ENCODE assay signal across 8 cellular contexts in the genomic region with DNA sequence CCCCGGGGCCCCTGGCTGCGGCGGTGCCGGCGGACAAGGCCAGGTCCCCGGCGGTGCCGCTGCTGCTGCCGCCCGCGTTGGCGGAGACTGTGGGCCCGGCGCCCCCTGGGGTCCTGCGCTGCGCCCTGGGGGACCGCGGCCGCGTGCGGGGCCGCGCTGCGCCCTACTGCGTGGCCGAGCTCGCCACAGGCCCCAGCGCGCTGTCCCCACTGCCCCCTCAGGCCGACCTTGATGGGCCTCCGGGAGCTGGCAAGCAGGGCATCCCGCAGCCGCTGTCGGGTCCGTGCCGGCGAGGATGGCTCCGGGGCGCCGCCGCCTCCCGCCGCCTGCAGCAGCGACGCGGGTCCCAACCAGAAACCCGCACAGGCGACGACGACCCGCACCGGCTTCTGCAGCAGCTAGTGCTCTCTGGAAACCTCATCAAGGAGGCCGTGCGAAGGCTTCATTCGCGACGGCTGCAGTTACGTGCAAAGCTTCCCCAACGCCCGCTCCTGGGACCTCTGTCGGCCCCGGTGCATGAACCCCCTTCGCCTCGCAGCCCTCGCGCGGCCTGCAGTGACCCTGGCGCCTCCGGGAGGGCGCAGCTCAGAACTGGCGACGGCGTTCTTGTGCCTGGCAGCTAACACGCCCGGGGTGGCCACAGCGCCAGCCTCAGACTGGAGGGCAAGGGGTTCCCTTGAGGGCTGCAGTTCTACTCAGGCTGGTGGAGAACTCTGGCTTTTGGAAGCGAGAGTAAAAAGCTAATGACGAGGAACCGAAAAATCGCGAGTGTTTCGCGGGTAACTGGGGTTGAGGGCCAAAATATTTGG. TPM values are rescaled to one million over a fixed set of nuclear protein-coding genes. Genes with fewer than 3 reads are reported as not detected.
DNase-seq lines count a peak whose midpoint lies in the region; ATAC-seq and TF ChIP-seq lines count a peak whose summit lies in the region.

No MANE protein-coding gene starts in this region.

- TF ChIP-seq CTCF in HFF-Myc (IDR thresholded peaks at IDR 0.05; ENCODE audit: low read depth, low read length, missing control alignments) (no peak), esophagus squamous epithelium (IDR thresholded peaks at IDR 0.05) (peak in 1 of 6 experiments; percentile 7)

- ATAC-seq in naive B cell (ENCODE audit: low read depth in 2 of 2), result peak; percentile 51 to 63

- H3K27ac Mint-ChIP-seq in activated T-cell treated with anti-CD3 and anti-CD28 coated beads, Interleukin-2, amount 50 U/mL, for 24 hours, result peak overlapping the region; percentile 86
- peak overlapping the region; percentile 86 to 99 (median 96) for H3K27ac Mint-ChIP-seq in naive B cell
- H3K27ac Mint-ChIP-seq in stimulated activated naive CD8-positive, alpha-beta T cell treated with anti-CD3 and anti-CD28 coated beads, Interleukin-15, Interleukin-2, amounts not matched to agents 100 ng/mL and 50 ng/mL, for 24 hours, result peak overlapping the region; percentile 88

- no peaks in the 10 kb centered on the region for H3K27me3 Mint-ChIP-seq in activated T-cell treated with anti-CD3 and anti-CD28 coated beads, Interleukin-2, amount 50 U/mL, for 24 hours
- no peaks in the 10 kb centered on the region for H3K27me3 Mint-ChIP-seq in naive B cell
- no peaks in the 10 kb centered on the region for H3K27me3 Mint-ChIP-seq in stimulated activated naive CD8-positive, alpha-beta T cell treated with anti-CD3 and anti-CD28 coated beads, Interleukin-15, Interleukin-2, amounts not matched to agents 100 ng/mL and 50 ng/mL, for 24 hours

- H3K4me1 Mint-ChIP-seq in activated T-cell treated with anti-CD3 and anti-CD28 coated beads, Interleukin-2, amount 50 U/mL, for 24 hours (ENCODE audit: low read depth), result peaks cover 32% of the 10 kb centered on the region
- peaks cover 24 to 42% (median 28%) of the 10 kb centered on the region in 3 donors for H3K4me1 Mint-ChIP-seq in naive B cell
- H3K4me1 Mint-ChIP-seq in stimulated activated naive CD8-positive, alpha-beta T cell treated with anti-CD3 and anti-CD28 coated beads, Interleukin-15, Interleukin-2, amounts not matched to agents 100 ng/mL and 50 ng/mL, for 24 hours (ENCODE audit: low read depth), result peaks cover 32% of the 10 kb centered on the region

- no peaks in the 10 kb centered on the region for H3K36me3 ChIP-seq in esophagus squamous epithelium

- H3K4me3 Mint-ChIP-seq in activated T-cell treated with anti-CD3 and anti-CD28 coated beads, Interleukin-2, amount 50 U/mL, for 24 hours, result peak overlapping the region; percentile 78
- peak overlapping the region; percentile 89 to 95 (median 94) for H3K4me3 Mint-ChIP-seq in naive B cell
- peak overlapping the region; percentile 84 for H3K4me3 Mint-ChIP-seq in stimulated activated naive CD8-positive, alpha-beta T cell treated with anti-CD3 and anti-CD28 coated beads, Interleukin-15, Interleukin-2, amounts not matched to agents 100 ng/mL and 50 ng/mL, for 24 hours

- TF ChIP-seq POLR2A in esophagus squamous epithelium (IDR thresholded peaks at IDR 0.05), result peak in 1 of 4 donors; percentile 31

- no peaks in the 10 kb centered on the region for H3K36me3 Mint-ChIP-seq in activated T-cell treated with anti-CD3 and anti-CD28 coated beads, Interleukin-2, amount 50 U/mL, for 24 hours (ENCODE audit: low read depth)
- H3K36me3 Mint-ChIP-seq in naive B cell, result no peaks in the 10 kb centered on the region
- no peaks in the 10 kb centered on the region for H3K36me3 Mint-ChIP-seq in stimulated activated naive CD8-positive, alpha-beta T cell treated with anti-CD3 and anti-CD28 coated beads, Interleukin-15, Interleukin-2, amounts not matched to agents 100 ng/mL and 50 ng/mL, for 24 hours (ENCODE audit: low read depth)

- intact Hi-C loops in esophagus squamous epithelium (cut with DNase I), result no loop called here

- peaks cover 11 to 35% (median 12%) of the 10 kb centered on the region in 3 donors for H3K4me1 ChIP-seq in esophagus squamous epithelium

- DNase-seq in GF-D8 (lab: John Stamatoyannopoulos, UW) (peak; percentile 59), HFF-Myc (ENCODE audit: extremely low read depth, low read depth) (no peak), NOMO-1 (lab: John Stamatoyannopoulos, UW; ENCODE audit: unreplicated experiment in 2 of 2) (peak; percentile 66 to 76), esophagus squamous epithelium (lab: John Stamatoyannopoulos, UW) (peak; percentile 6), naive B cell (peak; percentile 73), NCI-H2196 (lab: John Stamatoyannopoulos, UW; ENCODE audit: unreplicated experiment) (no peak)
- peak; percentile 78 for DNase-seq in activated T-cell treated with anti-CD3 and anti-CD28 coated beads, Interleukin-2, amount 50 U/mL, for 24 hours

- peak overlapping the region; percentile 89 to 99 (median 98) for H3K27ac ChIP-seq in esophagus squamous epithelium

- no peaks in the 10 kb centered on the region for H3K27me3 ChIP-seq in esophagus squamous epithelium

- no peaks in the 10 kb centered on the region for H3K9me3 ChIP-seq in esophagus squamous epithelium

- no peaks in the 10 kb centered on the region for H3K9me3 Mint-ChIP-seq in activated T-cell treated with anti-CD3 and anti-CD28 coated beads, Interleukin-2, amount 50 U/mL, for 24 hours
- no peaks in the 10 kb centered on the region for H3K9me3 Mint-ChIP-seq in naive B cell
- no peaks in the 10 kb centered on the region for H3K9me3 Mint-ChIP-seq in stimulated activated naive CD8-positive, alpha-beta T cell treated with anti-CD3 and anti-CD28 coated beads, Interleukin-15, Interleukin-2, amounts not matched to agents 100 ng/mL and 50 ng/mL, for 24 hours

- H3K4me3 ChIP-seq in HFF-Myc (replicated peaks; ENCODE audit: low read depth, low read length) (peak overlapping the region; percentile 53), esophagus squamous epithelium (peak overlapping the region; percentile 70 to 98 (median 84))

- WGBS in esophagus squamous epithelium, 2 donors, result 1 to 2% methylated on average over 10 to 21 of the region's 83 CpGs

RNA-seq across cellular contexts. Expression of gene FRAT1, which starts 0.8 kb away (rescaled TPM):
- 1 to 10 TPM; 1.7 to 6.1 (median 3.9) TPM for total RNA-seq in esophagus squamous epithelium
- 10 to 100 TPM in 4 of 6 donors, 1 to 10 TPM in 2; 7.4 to 15.7 (median 10.8) TPM for polyA plus RNA-seq in naive B cell (ENCODE audit: low read depth in 6 of 6)

RNA-seq across cellular contexts. Expression of gene FRAT2, which starts 14.7 kb away (rescaled TPM):
- 10 to 100 TPM; 16.6 to 29.4 (median 20.3) TPM for total RNA-seq in esophagus squamous epithelium
- 10 to 100 TPM in 4 of 6 donors, 1 to 10 TPM in 2; 7.0 to 19.1 (median 14.3) TPM for polyA plus RNA-seq in naive B cell (ENCODE audit: low read depth in 6 of 6)

RNA-seq across cellular contexts. Expression of gene ARHGAP19, which starts 27.4 kb away (rescaled TPM):
- 10 to 100 TPM in 1 of 4 donors, 1 to 10 TPM in 3; 3.7 to 15.4 (median 7.5) TPM for total RNA-seq in esophagus squamous epithelium
- 10 to 100 TPM in 3 of 6 donors, 1 to 10 TPM in 3; 6.2 to 19.3 (median 9.4) TPM for polyA plus RNA-seq in naive B cell (ENCODE audit: low read depth in 6 of 6)

Comparison
In these comparisons a context has a peak if more than half of its experiments do, and no peak if none do; other contexts are left out.
1. DNase-seq: peak in GF-D8 (single experiment), NOMO-1 (2 of 2), activated T-cell treated with anti-CD3 and anti-CD28 coated beads, Interleukin-2, amount 50 U/mL, for 24 hours (single experiment), esophagus squamous epithelium (single experiment) and naive B cell (single experiment); none in HFF-Myc (single experiment) and NCI-H2196 (single experiment).
2. Peak in every context shown above with its lines, with median percentiles within 50 percentile points of each other: H3K27ac Mint-ChIP-seq and H3K4me3 Mint-ChIP-seq.